ENCODE assay signal across 1 cellular context in genomic region chr7:27107391-27107900, GRCh38.
TF ChIP-seq lines count a peak whose summit lies in the region.

No MANE protein-coding gene starts in this region.

TF ChIP-seq in HepG2, 621 proteins besides CTCF, POLR2A, EP300 and RAD21:
- no peak for TF ChIP-seq ZNF878 (CRISPR knock-in tag; IDR thresholded peaks at IDR 0.05)
- TF ChIP-seq ZNF121 (CRISPR knock-in tag; IDR thresholded peaks at IDR 0.05): no peak
- TF ChIP-seq MYNN (CRISPR knock-in tag; IDR thresholded peaks at IDR 0.05; ENCODE audit: low read depth): no peak
- no peak for TF ChIP-seq ZNF260 (CRISPR knock-in tag; IDR thresholded peaks at IDR 0.05; ENCODE audit: borderline replicate concordance, low read depth)
- TF ChIP-seq ZNF441 (CRISPR knock-in tag; IDR thresholded peaks at IDR 0.05; ENCODE audit: borderline replicate concordance): no peak
- TF ChIP-seq MTF1 (CRISPR knock-in tag; IDR thresholded peaks at IDR 0.05): no peak
- TF ChIP-seq SPEN (CRISPR knock-in tag; IDR thresholded peaks at IDR 0.05; ENCODE audit: low read depth): no peak
- no peak for TF ChIP-seq ZNF576 (CRISPR knock-in tag; IDR thresholded peaks at IDR 0.05)
- no peak for TF ChIP-seq STAG1 (CRISPR knock-in tag; IDR thresholded peaks at IDR 0.05)
